15 cellular contexts compared by ENCODE assay signal in the genomic region with DNA sequence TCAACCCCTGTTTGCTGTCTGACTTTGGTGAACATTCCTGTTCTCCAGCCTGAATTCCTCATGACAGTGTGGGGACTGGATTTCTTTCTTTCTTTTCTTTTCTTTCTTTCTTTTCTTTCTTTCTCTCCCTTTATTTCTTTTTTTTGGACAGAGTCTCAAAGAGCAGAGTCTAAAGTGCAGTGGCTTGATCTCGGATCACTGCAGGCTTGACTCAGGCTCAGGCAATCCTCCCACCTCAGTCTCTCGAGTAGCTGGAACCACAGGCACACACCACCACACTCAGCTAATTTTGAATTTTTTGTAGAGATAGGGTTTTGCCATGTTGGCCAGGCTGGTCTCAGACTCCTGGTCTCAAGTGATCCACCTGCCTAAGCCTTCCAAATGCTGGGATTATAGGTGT.
"Had no signal": no experiment of that assay in that cellular context is flagged by ENCODE, and none has a peak within 500 bp of the region (broad histone marks: within the 10 kb centered on the region; RNA-seq: fewer than 3 reads in every experiment).

No MANE protein-coding gene starts in this region.

- H3K27ac ChIP-seq: colonic mucosa, heart left ventricle, left ventricle myocardium inferior, right atrium auricular region, upper lobe of left lung had no signal

- H3K4me2 ChIP-seq: smooth muscle cell had no signal

- H3K4me1 ChIP-seq: colonic mucosa, left ventricle myocardium inferior, right atrium auricular region had no signal

- ATAC-seq: heart left ventricle; stimulated activated memory B cell treated with anti-CD40 and anti-IgM and Interleukin-4, amounts not matched to agents 10 μg/mL and 1 μg/mL and 100 μg/mL, for 72 hours had no signal

- H3K4me3 ChIP-seq: colonic mucosa, heart left ventricle, left ventricle myocardium inferior, right atrium auricular region, smooth muscle cell, upper lobe of left lung had no signal

- H3K4me1 Mint-ChIP-seq: memory B cell; stimulated activated memory B cell treated with anti-CD40 and anti-IgM and Interleukin-4, amounts not matched to agents 10 μg/mL and 1 μg/mL and 100 μg/mL, for 72 hours had no signal

- H3K9me3 ChIP-seq: colonic mucosa had no signal

- H3K27ac Mint-ChIP-seq: activated naive CD4-positive, alpha-beta T cell treated with anti-CD3 and anti-CD28 coated beads for 36 hours; memory B cell; stimulated activated memory B cell treated with anti-CD40 and anti-IgM and Interleukin-4, amounts not matched to agents 10 μg/mL and 1 μg/mL and 100 μg/mL, for 72 hours had no signal

- H3K36me3 ChIP-seq: colonic mucosa, heart left ventricle, left ventricle myocardium inferior, right atrium auricular region, upper lobe of left lung had no signal

- H3K4me3 Mint-ChIP-seq: activated naive CD4-positive, alpha-beta T cell treated with anti-CD3 and anti-CD28 coated beads for 36 hours; memory B cell; stimulated activated memory B cell treated with anti-CD40 and anti-IgM and Interleukin-4, amounts not matched to agents 10 μg/mL and 1 μg/mL and 100 μg/mL, for 72 hours had no signal

- DNase-seq: activated naive CD4-positive, alpha-beta T cell treated with anti-CD3 and anti-CD28 coated beads for 36 hours; colonic mucosa; effector CD4-positive, alpha-beta T cell; foreskin melanocyte; heart left ventricle; left ventricle myocardium inferior; posterior cingulate gyrus; substantia nigra; SW 1271; T-helper 9 cell; upper lobe of left lung had no signal

- H3K27me3 ChIP-seq: colonic mucosa, heart left ventricle, right atrium auricular region, upper lobe of left lung had no signal
